10 cellular contexts compared by ENCODE assay signal in genomic region chr16:25167920-25168319, GRCh38. TPM values are rescaled to one million over a fixed set of nuclear protein-coding genes. Genes with fewer than 3 reads are reported as not detected.
"Had no signal": no experiment of that assay in that cellular context is flagged by ENCODE, and none has a peak within 500 bp of the region (broad histone marks: within the 10 kb centered on the region; RNA-seq: fewer than 3 reads in every experiment).

No MANE protein-coding gene starts in this region.

RNA-seq across cellular contexts. Expression of gene AQP8, which starts 48.8 kb away (rescaled TPM):
- total RNA-seq: activated B cell treated with CpG ODN at 0.5 μM for 24 hours; activated CD4-positive, alpha-beta memory T cell treated with anti-CD3 and anti-CD28 coated beads for 36 hours; activated CD4-positive, alpha-beta memory T cell treated with anti-CD3 and anti-CD28 coated beads, Interleukin-2, amount 10 ng/mL, durations not matched to agents 7 days and 5 days; activated CD4-positive, alpha-beta T cell treated with anti-CD3 and anti-CD28 coated beads for 36 hours; activated CD4-positive, alpha-beta T cell treated with anti-CD3 and anti-CD28 coated beads, Interleukin-2, amount 10 ng/mL, durations not matched to agents 24 days and 14 days; activated CD4-positive, alpha-beta T cell treated with anti-CD3 and anti-CD28 coated beads, Interleukin-2, amount 10 ng/mL, durations not matched to agents 7 days and 5 days; activated CD8-positive, alpha-beta memory T cell treated with anti-CD3 and anti-CD28 coated beads for 36 hours; activated CD8-positive, alpha-beta memory T cell treated with anti-CD3 and anti-CD28 coated beads, Interleukin-2, amount 10 ng/mL, durations not matched to agents 7 days and 5 days; activated CD8-positive, alpha-beta T cell treated with anti-CD3 and anti-CD28 coated beads for 36 hours; T-helper 2 cell treated with Interferon-gamma antibody and Interleukin-4, amounts not matched to agents 100 ng/mL and 5 ng/mL, for 36 hours had no signal
